ENCODE assay signal across 1 cellular context in genomic region chr13:110471156-110471832, GRCh38.
TF ChIP-seq lines count a peak whose summit lies in the region.

No MANE protein-coding gene starts in this region.

TF ChIP-seq in GM23338, 12 proteins besides CTCF, POLR2A, EP300 and RAD21 (continued from another document):
- TF ChIP-seq ETS1 (IDR thresholded peaks at IDR 0.05), result no peak
- TF ChIP-seq ZNF331 (CRISPR knock-in tag; IDR thresholded peaks at IDR 0.05; ENCODE audit: low read depth), result no peak
- TF ChIP-seq CREB1 (CRISPR knock-in tag; IDR thresholded peaks at IDR 0.05; ENCODE audit: low read depth), result no peak
- TF ChIP-seq STAT1 (IDR thresholded peaks at IDR 0.05; ENCODE audit: unreplicated experiment), result no peak
- no peak for TF ChIP-seq REST (IDR thresholded peaks at IDR 0.05; ENCODE audit: unreplicated experiment)
- no peak for TF ChIP-seq NANOG (IDR thresholded peaks at IDR 0.05; ENCODE audit: borderline replicate concordance)
